ENCODE assay signal across 8 cellular contexts in the genomic region with DNA sequence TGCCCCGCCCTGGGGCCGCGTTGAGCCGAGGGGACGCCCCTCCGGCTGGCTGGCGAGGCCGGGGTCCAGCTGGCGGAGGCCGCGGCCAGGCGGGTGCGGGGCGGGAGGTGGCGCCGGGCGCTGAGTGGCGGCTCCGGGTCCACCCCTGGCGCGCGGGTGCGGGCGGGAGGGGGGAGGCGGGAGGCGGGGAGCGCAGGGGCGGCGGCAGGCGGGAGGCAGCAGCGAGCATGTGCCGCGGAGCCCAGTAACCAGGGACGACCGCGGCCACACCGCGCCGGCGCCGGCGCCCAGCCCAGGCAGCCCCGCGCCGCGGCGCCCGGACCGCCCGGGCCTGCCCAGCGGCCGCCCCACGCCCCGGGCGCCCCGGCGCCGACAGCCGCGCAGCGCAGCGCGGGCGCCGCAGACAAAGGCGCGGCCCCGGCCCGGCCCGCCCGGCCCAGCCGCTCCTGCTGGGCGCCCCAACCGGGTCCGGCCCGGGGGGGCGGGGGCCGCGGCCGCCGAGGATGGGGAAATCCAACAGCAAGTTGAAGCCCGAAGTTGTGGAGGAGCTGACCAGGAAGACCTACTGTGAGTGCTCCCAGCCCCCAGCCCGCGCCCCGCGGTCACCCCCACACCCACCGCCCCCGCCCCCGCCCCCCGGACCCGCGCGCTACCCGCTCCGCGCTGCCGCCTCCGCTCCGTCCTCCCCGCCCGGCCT. TPM values are rescaled to one million over a fixed set of nuclear protein-coding genes. Genes with fewer than 3 reads are reported as not detected.
A peak's percentile ranks its signal among the peaks of the same experiment; 100 is the strongest.
DNase-seq lines count a peak whose midpoint lies in the region; ATAC-seq and TF ChIP-seq lines count a peak whose summit lies in the region.

A gene (plus strand): TSS at position 244 of the 697 bp plus-strand sequence. CDS start 260 bp downstream, at position 504.

- DNase-seq in A172 (ENCODE audit: low spot score) (no peak), RWPE2 (ENCODE audit: low spot score) (no peak), Right ventricle myocardium inferior (ENCODE audit: missing footprints) (peak; percentile 83), omental fat pad (ENCODE audit: low spot score) (peak; percentile 33)
- peak; percentile 64 for DNase-seq in activated naive CD8-positive, alpha-beta T cell treated with anti-CD3 and anti-CD28 coated beads, Interleukin-2, amount 50 U/mL, for 24 hours

- peak within 1 kb of the TSS; percentile 49 for H3K27ac Mint-ChIP-seq in activated naive CD8-positive, alpha-beta T cell treated with anti-CD3 and anti-CD28 coated beads, Interleukin-2, amount 50 U/mL, for 24 hours

- peak within 1 kb of the TSS; percentile 81 for H3K4me3 Mint-ChIP-seq in activated naive CD8-positive, alpha-beta T cell treated with anti-CD3 and anti-CD28 coated beads, Interleukin-2, amount 50 U/mL, for 24 hours

- H3K4me1 Mint-ChIP-seq in activated naive CD8-positive, alpha-beta T cell treated with anti-CD3 and anti-CD28 coated beads, Interleukin-2, amount 50 U/mL, for 24 hours: peaks cover 17% of the 10 kb centered on the region

- CTCF ChIA-PET in HEK293 (lab: Yijun Ruan, JAX): interaction anchor here (1.7 kb wide), 1 partner anchor 65 kb away, joined by 3 read pairs; no protein-coding TSS in a partner anchor

- no peaks in the 10 kb centered on the region for H3K9me3 Mint-ChIP-seq in activated naive CD8-positive, alpha-beta T cell treated with anti-CD3 and anti-CD28 coated beads, Interleukin-2, amount 50 U/mL, for 24 hours

- no peaks in the 10 kb centered on the region for H3K36me3 Mint-ChIP-seq in activated naive CD8-positive, alpha-beta T cell treated with anti-CD3 and anti-CD28 coated beads, Interleukin-2, amount 50 U/mL, for 24 hours (ENCODE audit: low read depth)

- ATAC-seq in RWPE2 (ENCODE audit: low read depth) (peak; percentile 76), Right ventricle myocardium inferior (peak; percentile 92), omental fat pad (ENCODE audit: low FRiP score) (peak; percentile 79), GM19467 (IDR thresholded peaks at IDR 0.05; ENCODE audit: unreplicated experiment) (no peak)
- ATAC-seq in activated naive CD8-positive, alpha-beta T cell treated with anti-CD3 and anti-CD28 coated beads, Interleukin-2, amount 50 U/mL, for 24 hours: peak; percentile 70

- H3K27me3 ChIP-seq in RWPE2 (ENCODE audit: insufficient read depth, poor library complexity, severe bottlenecking) (no peaks in the 10 kb centered on the region), thymus (ENCODE audit: control insufficient read depth, insufficient read depth) (peaks cover 33% of the 10 kb centered on the region)

- POLR2A ChIA-PET in HEK293 (lab: Yijun Ruan, JAX): interaction anchor here (0.7 to 1.4 kb wide), 2 partner anchors 15 to 16 kb away, joined by 3 to 5 read pairs; no protein-coding TSS in a partner anchor

- no peaks in the 10 kb centered on the region for H3K36me3 ChIP-seq in HEK293 (ENCODE audit: control insufficient read depth in 2 of 2, insufficient read depth in 1 of 2, low read length in 2 of 2)
- peaks cover 3% of the 10 kb centered on the region; the same call in 1 of the 2 replicates for H3K36me3 ChIP-seq in RWPE2 (ENCODE audit: low read depth)
- H3K36me3 ChIP-seq in thymus (ENCODE audit: control insufficient read depth, insufficient read depth): no peaks in the 10 kb centered on the region

- H3K4me1 ChIP-seq in HEK293 (ENCODE audit: control insufficient read depth, insufficient read depth, low read length): peaks cover 3% of the 10 kb centered on the region
- H3K4me1 ChIP-seq in RWPE2 (ENCODE audit: insufficient read depth, poor library complexity, severe bottlenecking): no peaks in the 10 kb centered on the region
- no peaks in the 10 kb centered on the region for H3K4me1 ChIP-seq in thymus (ENCODE audit: control insufficient read depth, insufficient read depth, low read length)

- no peak within 1 kb of the TSS; the same call in 1 of the 2 replicates for H3K27ac ChIP-seq in HEK293 (ENCODE audit: extremely low read depth, low read depth, low read length)
- peak within 1 kb of the TSS; percentile 49 for H3K27ac ChIP-seq in RWPE2 (ENCODE audit: poor library complexity, severe bottlenecking)
- no peak within 1 kb of the TSS for H3K27ac ChIP-seq in thymus (ENCODE audit: low read depth)

- TF ChIP-seq CTCF in HEK293 (tag by site-specific recombination; IDR thresholded peaks at IDR 0.05) (no peak), RWPE2 (IDR thresholded peaks at IDR 0.05; ENCODE audit: poor library complexity, severe bottlenecking) (no peak), omental fat pad (IDR thresholded peaks at IDR 0.05) (no peak)

- H3K9me3 ChIP-seq in HEK293 (ENCODE audit: control insufficient read depth, insufficient read depth, low read depth, low read length) (no peaks in the 10 kb centered on the region), RWPE2 (ENCODE audit: severe bottlenecking) (no peaks in the 10 kb centered on the region), thymus (ENCODE audit: control insufficient read depth) (peaks cover 1% of the 10 kb centered on the region)

- intact Hi-C loops in Right ventricle myocardium inferior (cut with DNase I): loop anchor here (1.0 kb wide), 1 partner anchor 28 kb away; no protein-coding TSS in a partner anchor

- WGBS in thymus: 1% methylated on average over 94 of the region's 101 CpGs

- peak within 1 kb of the TSS; percentile 54 for H3K4me3 ChIP-seq in HEK293 (ENCODE audit: low read depth, low read length)
- peak within 1 kb of the TSS; percentile 84 for H3K4me3 ChIP-seq in RWPE2 (ENCODE audit: severe bottlenecking)
- H3K4me3 ChIP-seq in thymus (ENCODE audit: low read length): peak within 1 kb of the TSS; percentile 40

- peaks cover 31% of the 10 kb centered on the region for H3K27me3 Mint-ChIP-seq in activated naive CD8-positive, alpha-beta T cell treated with anti-CD3 and anti-CD28 coated beads, Interleukin-2, amount 50 U/mL, for 24 hours

TF ChIP-seq in HEK293, 187 proteins besides CTCF, POLR2A, EP300 and RAD21:
- TF ChIP-seq ZNF610 (tag by site-specific recombination; IDR thresholded peaks at IDR 0.05; ENCODE audit: borderline replicate concordance) (no peak), ZNF169 (tag by site-specific recombination; IDR thresholded peaks at IDR 0.05) (no peak), ZNF48 (tag by site-specific recombination; IDR thresholded peaks at IDR 0.05) (no peak), HOXA7 (CRISPR knock-in tag; IDR thresholded peaks at IDR 0.05; ENCODE audit: borderline replicate concordance) (no peak)
- TF ChIP-seq, protein P1, sequence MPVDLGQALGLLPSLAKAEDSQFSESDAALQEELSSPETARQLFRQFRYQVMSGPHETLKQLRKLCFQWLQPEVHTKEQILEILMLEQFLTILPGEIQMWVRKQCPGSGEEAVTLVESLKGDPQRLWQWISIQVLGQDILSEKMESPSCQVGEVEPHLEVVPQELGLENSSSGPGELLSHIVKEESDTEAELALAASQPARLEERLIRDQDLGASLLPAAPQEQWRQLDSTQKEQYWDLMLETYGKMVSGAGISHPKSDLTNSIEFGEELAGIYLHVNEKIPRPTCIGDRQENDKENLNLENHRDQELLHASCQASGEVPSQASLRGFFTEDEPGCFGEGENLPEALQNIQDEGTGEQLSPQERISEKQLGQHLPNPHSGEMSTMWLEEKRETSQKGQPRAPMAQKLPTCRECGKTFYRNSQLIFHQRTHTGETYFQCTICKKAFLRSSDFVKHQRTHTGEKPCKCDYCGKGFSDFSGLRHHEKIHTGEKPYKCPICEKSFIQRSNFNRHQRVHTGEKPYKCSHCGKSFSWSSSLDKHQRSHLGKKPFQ (tag by site-specific recombination; IDR thresholded peaks at IDR 0.05): no peak

RNA-seq across cellular contexts. Expression of the gene that starts here (rescaled TPM):
- total RNA-seq in A172 (2014; rRNA removed; shearing (Covaris generic)): 42.6 and 43.2 TPM in 2 replicates
- total RNA-seq in Right ventricle myocardium inferior (5.0 TPM), omental fat pad (10 to 100 TPM in 1 of 4 donors, 1 to 10 TPM in 3; 2.5 to 14.7 (median 4.0) TPM)
- polyA plus RNA-seq in thymus: 6.9 TPM

Comparison
In these comparisons a context has a peak if more than half of its experiments do, and no peak if none do; other contexts are left out.
1. DNase-seq: peak in activated naive CD8-positive, alpha-beta T cell treated with anti-CD3 and anti-CD28 coated beads, Interleukin-2, amount 50 U/mL, for 24 hours (single experiment), Right ventricle myocardium inferior (single experiment) and omental fat pad (single experiment); none in A172 (single experiment) and RWPE2 (single experiment).
2. Peak in every context shown above with its lines, with median percentiles within 50 percentile points of each other: H3K4me3 ChIP-seq.